20 cellular contexts compared by ENCODE assay signal in the genomic region with DNA sequence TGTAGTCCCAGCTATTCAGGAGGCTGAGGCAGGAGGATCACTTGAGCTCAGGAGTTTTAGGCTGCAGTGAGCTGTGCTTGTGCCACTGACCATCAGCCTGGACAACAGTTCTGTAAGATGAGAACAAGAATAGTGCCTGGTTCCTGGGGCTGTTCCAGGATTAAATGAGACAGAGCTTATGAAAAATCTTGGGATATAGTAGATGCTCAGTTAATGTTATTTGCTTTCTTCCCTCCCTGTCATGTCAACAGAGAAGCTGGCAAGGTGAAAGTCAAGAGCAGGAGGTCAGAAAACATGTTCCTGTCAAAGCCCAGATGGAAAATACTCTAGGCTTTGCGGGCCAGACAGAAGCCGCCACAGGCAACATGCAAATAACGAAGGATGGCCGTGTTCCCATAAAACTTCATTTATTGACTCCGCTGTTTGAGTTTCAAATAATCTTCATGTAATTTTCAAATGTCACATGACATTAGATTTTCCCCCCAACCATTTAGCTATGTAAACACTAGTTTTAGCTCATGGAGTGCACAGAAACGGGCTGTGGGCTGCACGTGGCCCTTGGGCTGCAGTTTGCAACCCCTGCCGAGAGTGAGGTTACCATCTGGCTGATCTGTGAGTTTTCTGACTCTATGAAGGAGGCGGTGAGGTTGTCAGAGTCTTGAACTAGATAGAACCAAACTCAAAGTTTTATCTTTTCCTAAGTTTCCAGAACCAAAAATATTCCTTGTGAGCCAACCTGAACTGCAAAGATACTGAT.
A peak's percentile ranks its signal among the peaks of the same experiment; 100 is the strongest.
DNase-seq lines count a peak whose midpoint lies in the region; ATAC-seq and TF ChIP-seq lines count a peak whose summit lies in the region.
"Had no signal": no experiment of that assay in that cellular context is flagged by ENCODE, and none has a peak within 500 bp of the region (broad histone marks: within the 10 kb centered on the region; RNA-seq: fewer than 3 reads in every experiment).

No MANE protein-coding gene starts in this region.

- WGBS in prostate gland, result 45% methylated on average over 9 of the region's 9 CpGs

- no peaks in the 10 kb centered on the region for H3K36me3 ChIP-seq in prostate gland
- H3K36me3 ChIP-seq: gastrocnemius medialis, tibial nerve had no signal

- H3K4me1 ChIP-seq in prostate gland (replicated peaks), result peaks cover 4% of the 10 kb centered on the region
- H3K4me1 ChIP-seq: gastrocnemius medialis, tibial nerve had no signal

- H3K4me3 ChIP-seq in LNCaP clone FGC (ENCODE audit: low read depth, low read length) (no peak overlapping the region), prostate gland (no peak overlapping the region)
- H3K4me3 ChIP-seq: gastrocnemius medialis, hepatocyte, skin epidermis, tibial nerve had no signal

- H3K27ac ChIP-seq in C4-2B (peak overlapping the region; percentile 91), prostate gland (peak overlapping the region; percentile 77 to 93)
- H3K27ac ChIP-seq in CD4-positive, alpha-beta T cell (ENCODE audit: low read depth, low read length), result no peak overlapping the region
- H3K27ac ChIP-seq: gastrocnemius medialis, hepatocyte, tibial nerve had no signal

- H3K27me3 ChIP-seq in prostate gland (replicated peaks; ENCODE audit: insufficient read depth), result no peaks in the 10 kb centered on the region
- peaks cover 3% of the 10 kb centered on the region for H3K27me3 ChIP-seq in CD4-positive, alpha-beta T cell (ENCODE audit: control insufficient read depth, insufficient read depth, low read length)
- H3K27me3 ChIP-seq: gastrocnemius medialis, hepatocyte, tibial nerve had no signal

- no peak for ATAC-seq in activated T-cell treated with anti-CD3 and anti-CD28 coated beads, Interleukin-2, amount 50 U/mL, for 72 hours (replicated peaks in 1 of 2)
- no peak for ATAC-seq in CD4-positive, alpha-beta T cell (ENCODE audit: poor library complexity)
- ATAC-seq: activated CD8-positive, alpha-beta T cell treated with anti-CD3 and anti-CD28 coated beads, Interleukin-2, amount 10 ng/mL, durations not matched to agents 7 days and 5 days; gastrocnemius medialis had no signal

- H3K4me1 Mint-ChIP-seq in chondrocyte (ENCODE audit: low read depth), result peaks cover 51% of the 10 kb centered on the region
- peaks cover 10% of the 10 kb centered on the region for H3K4me1 Mint-ChIP-seq in activated CD4-positive, alpha-beta memory T cell treated with anti-CD3 and anti-CD28 coated beads for 36 hours (ENCODE audit: low read depth)
- H3K4me1 Mint-ChIP-seq in activated T-cell treated with anti-CD3 and anti-CD28 coated beads, Interleukin-2, amount 50 U/mL, for 72 hours (ENCODE audit: low read depth), result peaks cover 12% of the 10 kb centered on the region
- no peaks in the 10 kb centered on the region for H3K4me1 Mint-ChIP-seq in CD4-positive, alpha-beta T cell (ENCODE audit: low read depth)
- H3K4me1 Mint-ChIP-seq: CD14-positive monocyte, naive B cell had no signal

- DNase-seq in LNCaP clone FGC (ENCODE audit: low read depth), result peak; percentile 98
- no peak for DNase-seq in chondrocyte (ENCODE audit: low spot score)
- peak; percentile 85 for DNase-seq in prostate gland (ENCODE audit: low spot score)
- no peak for DNase-seq in SIG-M5 treated with dmso at 0.1 percent for 504 hours (lab: John Stamatoyannopoulos, UW; ENCODE audit: unreplicated experiment)
- DNase-seq in activated CD4-positive, alpha-beta memory T cell treated with anti-CD3 and anti-CD28 coated beads for 36 hours, result no peak
- DNase-seq in activated T-cell treated with anti-CD3 and anti-CD28 coated beads, Interleukin-2, amount 50 U/mL, for 72 hours, result no peak
- no peak for DNase-seq in CD4-positive, alpha-beta T cell
- DNase-seq: activated gamma-delta T cell, gastrocnemius medialis, mesenchymal stem cell, naive B cell, NCI-H1092, NCI-H1694 treated with DMSO at 0.1 percent for 48 hours, NCI-H510A had no signal

- no peaks in the 10 kb centered on the region for H3K27me3 Mint-ChIP-seq in chondrocyte (ENCODE audit: low read depth)
- peaks cover 2% of the 10 kb centered on the region for H3K27me3 Mint-ChIP-seq in activated CD4-positive, alpha-beta memory T cell treated with anti-CD3 and anti-CD28 coated beads for 36 hours
- peaks cover 13% of the 10 kb centered on the region for H3K27me3 Mint-ChIP-seq in activated T-cell treated with anti-CD3 and anti-CD28 coated beads, Interleukin-2, amount 50 U/mL, for 72 hours (ENCODE audit: low read depth)
- H3K27me3 Mint-ChIP-seq in CD4-positive, alpha-beta T cell, result peaks cover 6% of the 10 kb centered on the region

- H3K4me3 Mint-ChIP-seq in chondrocyte (ENCODE audit: unreplicated experiment), result peak overlapping the region; percentile 39
- H3K4me3 Mint-ChIP-seq in activated CD4-positive, alpha-beta memory T cell treated with anti-CD3 and anti-CD28 coated beads for 36 hours, result no peak overlapping the region
- H3K4me3 Mint-ChIP-seq in activated T-cell treated with anti-CD3 and anti-CD28 coated beads, Interleukin-2, amount 50 U/mL, for 72 hours, result no peak overlapping the region
- no peak overlapping the region for H3K4me3 Mint-ChIP-seq in CD4-positive, alpha-beta T cell
- H3K4me3 Mint-ChIP-seq: activated CD8-positive, alpha-beta T cell treated with anti-CD3 and anti-CD28 coated beads, Interleukin-2, amount 10 ng/mL, durations not matched to agents 7 days and 5 days; CD14-positive monocyte; naive B cell had no signal

- peaks cover 4% of the 10 kb centered on the region for H3K9me3 Mint-ChIP-seq in chondrocyte (ENCODE audit: low read depth)
- no peaks in the 10 kb centered on the region for H3K9me3 Mint-ChIP-seq in activated CD4-positive, alpha-beta memory T cell treated with anti-CD3 and anti-CD28 coated beads for 36 hours
- H3K9me3 Mint-ChIP-seq in activated T-cell treated with anti-CD3 and anti-CD28 coated beads, Interleukin-2, amount 50 U/mL, for 72 hours, result no peaks in the 10 kb centered on the region
- H3K9me3 Mint-ChIP-seq in CD4-positive, alpha-beta T cell, result no peaks in the 10 kb centered on the region
- H3K9me3 Mint-ChIP-seq: naive B cell had no signal

- peak overlapping the region; percentile 83 for H3K27ac Mint-ChIP-seq in chondrocyte (ENCODE audit: unreplicated experiment)
- H3K27ac Mint-ChIP-seq in activated CD4-positive, alpha-beta memory T cell treated with anti-CD3 and anti-CD28 coated beads for 36 hours, result no peak overlapping the region
- H3K27ac Mint-ChIP-seq in activated T-cell treated with anti-CD3 and anti-CD28 coated beads, Interleukin-2, amount 50 U/mL, for 72 hours, result no peak overlapping the region
- no peak overlapping the region for H3K27ac Mint-ChIP-seq in CD4-positive, alpha-beta T cell
- H3K27ac Mint-ChIP-seq: activated CD8-positive, alpha-beta T cell treated with anti-CD3 and anti-CD28 coated beads, Interleukin-2, amount 10 ng/mL, durations not matched to agents 7 days and 5 days; CD14-positive monocyte; naive B cell had no signal

- TF ChIP-seq CTCF in C4-2B (conservative IDR thresholded peaks at IDR 0.05) (no peak), LNCaP clone FGC (IDR thresholded peaks at IDR 0.05; ENCODE audit: control insufficient read depth, extremely low read depth, insufficient read depth) (no peak), chondrocyte (IDR thresholded peaks at IDR 0.05) (no peak), prostate gland (IDR thresholded peaks at IDR 0.05) (no peak)
- TF ChIP-seq CTCF in CD4-positive, alpha-beta T cell (IDR thresholded peaks at IDR 0.05), result no peak

- intact Hi-C loops in prostate gland (cut with DNase I), result no loop called here
- intact Hi-C loops in activated CD4-positive, alpha-beta memory T cell treated with anti-CD3 and anti-CD28 coated beads for 36 hours (cut with micrococcal nuclease), result no loop called here
- intact Hi-C loops in CD4-positive, alpha-beta T cell (cut with DNase I, micrococcal nuclease), result no loop called here

- H3K36me3 Mint-ChIP-seq in chondrocyte (ENCODE audit: low read depth), result no peaks in the 10 kb centered on the region
- H3K36me3 Mint-ChIP-seq in activated CD4-positive, alpha-beta memory T cell treated with anti-CD3 and anti-CD28 coated beads for 36 hours, result no peaks in the 10 kb centered on the region
- H3K36me3 Mint-ChIP-seq in activated T-cell treated with anti-CD3 and anti-CD28 coated beads, Interleukin-2, amount 50 U/mL, for 72 hours (ENCODE audit: insufficient read depth in 2 of 2), result no peaks in the 10 kb centered on the region
- no peaks in the 10 kb centered on the region for H3K36me3 Mint-ChIP-seq in CD4-positive, alpha-beta T cell (ENCODE audit: low read depth)
- H3K36me3 Mint-ChIP-seq: CD14-positive monocyte, naive B cell had no signal

- no peak for TF ChIP-seq POLR2A in prostate gland (IDR thresholded peaks at IDR 0.05)

- CTCF ChIA-PET in activated CD4-positive, alpha-beta memory T cell treated with anti-CD3 and anti-CD28 coated beads for 36 hours (lab: Charles Lee), result no interaction called here
- CTCF ChIA-PET in CD4-positive, alpha-beta T cell (lab: Charles Lee), result no interaction called here

- POLR2A ChIA-PET in activated CD4-positive, alpha-beta memory T cell treated with anti-CD3 and anti-CD28 coated beads for 36 hours (lab: Charles Lee), result no interaction called here
- POLR2A ChIA-PET in CD4-positive, alpha-beta T cell (lab: Charles Lee), result no interaction called here

- H3K9me3 ChIP-seq in prostate gland, result no peaks in the 10 kb centered on the region
- H3K9me3 ChIP-seq in CD4-positive, alpha-beta T cell (ENCODE audit: control insufficient read depth, low read length), result no peaks in the 10 kb centered on the region
- H3K9me3 ChIP-seq: gastrocnemius medialis, tibial nerve had no signal

Comparison
In these comparisons a context has a peak if more than half of its experiments do, and no peak if none do; other contexts are left out.
1. DNase-seq: peak in LNCaP clone FGC (single experiment) and prostate gland (single experiment); none in chondrocyte (single experiment), SIG-M5 treated with dmso at 0.1 percent for 504 hours (single experiment), activated CD4-positive, alpha-beta memory T cell treated with anti-CD3 and anti-CD28 coated beads for 36 hours (single experiment), activated T-cell treated with anti-CD3 and anti-CD28 coated beads, Interleukin-2, amount 50 U/mL, for 72 hours (0 of 2) and CD4-positive, alpha-beta T cell (0 of 10).